In genomic region chr10:52949899-52950298, GRCh38 we compare ENCODE assay signal across 16 cellular contexts.
DNase-seq lines count a peak whose midpoint lies in the region; ATAC-seq and TF ChIP-seq lines count a peak whose summit lies in the region.
"Had no signal": no experiment of that assay in that cellular context is flagged by ENCODE, and none has a peak within 500 bp of the region (broad histone marks: within the 10 kb centered on the region; RNA-seq: fewer than 3 reads in every experiment).

No MANE protein-coding gene starts in this region.

- H3K4me1 Mint-ChIP-seq in endodermal cell (peaks cover 4% of the 10 kb centered on the region), nephron progenitor cell (peaks cover 36% of the 10 kb centered on the region)
- H3K4me1 Mint-ChIP-seq in naive thymus-derived CD8-positive, alpha-beta T cell: no peaks in the 10 kb centered on the region

- no peaks in the 10 kb centered on the region for H3K4me1 ChIP-seq in endodermal cell (ENCODE audit: control insufficient read depth, insufficient read depth, low read length)

- H3K4me3 ChIP-seq in GM06990 (replicated peaks; ENCODE audit: low read depth, low read length) (no peak overlapping the region), endodermal cell (ENCODE audit: low read length) (no peak overlapping the region)
- H3K4me3 ChIP-seq: BLaER1 treated with 17β-estradiol and CSF1 and Interleukin-3, amounts not matched to agents 10 nM and 100 nM had no signal

- no peaks in the 10 kb centered on the region for H3K27me3 Mint-ChIP-seq in endodermal cell (ENCODE audit: insufficient read depth)
- H3K27me3 Mint-ChIP-seq in nephron progenitor cell (ENCODE audit: low read depth, poor library complexity): peaks cover 10% of the 10 kb centered on the region
- peaks cover 0 to 4% (median 0%) of the 10 kb centered on the region in 5 donors for H3K27me3 Mint-ChIP-seq in naive thymus-derived CD8-positive, alpha-beta T cell

- no peak overlapping the region for H3K27ac ChIP-seq in endodermal cell (ENCODE audit: low read depth, low read length)
- H3K27ac ChIP-seq: BLaER1 treated with 17β-estradiol and CSF1 and Interleukin-3, amounts not matched to agents 10 nM and 100 nM had no signal

- H3K27ac Mint-ChIP-seq in endodermal cell (no peak overlapping the region), nephron progenitor cell (peak overlapping the region; percentile 78)
- H3K27ac Mint-ChIP-seq in naive thymus-derived CD8-positive, alpha-beta T cell: no peak overlapping the region
- H3K27ac Mint-ChIP-seq: dendritic cell treated with granulocyte-macrophage colony-stimulating factor and Interleukin-4, amounts not matched to agents 40 ng/mL and 50 ng/mL, for 4 days had no signal

- POLR2A ChIA-PET in naive thymus-derived CD8-positive, alpha-beta T cell (lab: Charles Lee): no interaction called here

- H3K27me3 ChIP-seq in GM06990 (replicated peaks; ENCODE audit: control insufficient read depth, insufficient read depth, low read length) (no peaks in the 10 kb centered on the region), endodermal cell (ENCODE audit: control insufficient read depth, insufficient read depth, low read length, poor library complexity, severe bottlenecking) (no peaks in the 10 kb centered on the region)
- H3K27me3 ChIP-seq: BLaER1 treated with 17β-estradiol and CSF1 and Interleukin-3, amounts not matched to agents 10 nM and 100 nM had no signal

- WGBS in endodermal cell (ENCODE audit: insufficient coverage in 1 of 2, insufficient read length in 1 of 2), 2 experiments: 49 to 66% methylated on average over 7 to 13 of the region's 13 CpGs

- H3K9me3 Mint-ChIP-seq in endodermal cell: peaks cover 15% of the 10 kb centered on the region
- H3K9me3 Mint-ChIP-seq in nephron progenitor cell: peaks cover 15% of the 10 kb centered on the region
- H3K9me3 Mint-ChIP-seq in naive thymus-derived CD8-positive, alpha-beta T cell: peaks cover 0 to 10% (median 3%) of the 10 kb centered on the region in 9 donors
- H3K9me3 Mint-ChIP-seq: dendritic cell treated with granulocyte-macrophage colony-stimulating factor and Interleukin-4, amounts not matched to agents 40 ng/mL and 50 ng/mL, for 4 days had no signal

- no peaks in the 10 kb centered on the region for H3K36me3 ChIP-seq in GM06990 (ENCODE audit: control insufficient read depth, insufficient read depth, low read length)
- H3K36me3 ChIP-seq in endodermal cell (ENCODE audit: control insufficient read depth, insufficient read depth, low read length): no peaks in the 10 kb centered on the region
- H3K36me3 ChIP-seq: BLaER1 treated with 17β-estradiol and CSF1 and Interleukin-3, amounts not matched to agents 10 nM and 100 nM had no signal

- no peaks in the 10 kb centered on the region for H3K36me3 Mint-ChIP-seq in endodermal cell (ENCODE audit: low read depth)
- H3K36me3 Mint-ChIP-seq in nephron progenitor cell (ENCODE audit: low read depth): peaks cover 19% of the 10 kb centered on the region
- no peaks in the 10 kb centered on the region for H3K36me3 Mint-ChIP-seq in naive thymus-derived CD8-positive, alpha-beta T cell

- H3K9ac ChIP-seq in endodermal cell (ENCODE audit: extremely low read depth, low read length, poor library complexity, severe bottlenecking): no peak overlapping the region
- H3K9ac ChIP-seq: BLaER1 treated with 17β-estradiol and CSF1 and Interleukin-3, amounts not matched to agents 10 nM and 100 nM had no signal

- H3K4me3 Mint-ChIP-seq in endodermal cell (no peak overlapping the region), nephron progenitor cell (peak overlapping the region; percentile 10)
- no peak overlapping the region for H3K4me3 Mint-ChIP-seq in naive thymus-derived CD8-positive, alpha-beta T cell
- H3K4me3 Mint-ChIP-seq: dendritic cell treated with granulocyte-macrophage colony-stimulating factor and Interleukin-4, amounts not matched to agents 40 ng/mL and 50 ng/mL, for 4 days had no signal

- TF ChIP-seq CTCF in GM06990 (IDR thresholded peaks at IDR 0.05; ENCODE audit: insufficient read depth, low read length, poor library complexity, severe bottlenecking): peak; percentile 46
- TF ChIP-seq CTCF in endodermal cell (conservative IDR thresholded peaks at IDR 0.05): peak; percentile 58
- TF ChIP-seq CTCF in nephron progenitor cell (IDR thresholded peaks at IDR 0.05): no peak

- no peak for ATAC-seq in naive thymus-derived CD8-positive, alpha-beta T cell
- no peak for ATAC-seq in HG03045 (IDR thresholded peaks at IDR 0.05; ENCODE audit: unreplicated experiment)
- ATAC-seq: stimulated activated naive CD8-positive, alpha-beta T cell treated with anti-CD3 and anti-CD28 coated beads, Interleukin-15, Interleukin-2, amounts not matched to agents 100 U/mL and 50 U/mL, for 24 hours had no signal

- no peak for DNase-seq in GM06990 (ENCODE audit: extremely low read depth, insufficient read length)
- DNase-seq in NCI-H146 treated with DMSO at 0.1 percent for 48 hours (lab: John Stamatoyannopoulos, UW; ENCODE audit: unreplicated experiment): peak; percentile 13
- DNase-seq in endodermal cell: peak; percentile 75
- DNase-seq in nephron progenitor cell: no peak
- DNase-seq in SIG-M5 (lab: John Stamatoyannopoulos, UW): no peak
- DNase-seq in naive thymus-derived CD8-positive, alpha-beta T cell: no peak
- no peak for DNase-seq in amygdala (lab: John Stamatoyannopoulos, UW)
- DNase-seq: activated CD4-positive, alpha-beta T cell treated with anti-CD3 and anti-CD28 coated beads for 48 hours; activated T-cell treated with anti-CD3 and anti-CD28 coated beads, Interleukin-2, amount 50 U/mL, for 48 hours; EL; NCI-H1436; NCI-H774; stimulated activated naive CD8-positive, alpha-beta T cell treated with anti-CD3 and anti-CD28 coated beads, Interleukin-15, Interleukin-2, amounts not matched to agents 100 U/mL and 50 U/mL, for 24 hours had no signal

- peaks cover 17% of the 10 kb centered on the region for H3K9me3 ChIP-seq in endodermal cell (ENCODE audit: control insufficient read depth, low read length)
- H3K9me3 ChIP-seq: BLaER1 treated with 17β-estradiol and CSF1 and Interleukin-3, amounts not matched to agents 10 nM and 100 nM had no signal

Comparison
In these comparisons a context has a peak if more than half of its experiments do, and no peak if none do; other contexts are left out.
1. DNase-seq: peak in NCI-H146 treated with DMSO at 0.1 percent for 48 hours (single experiment) and endodermal cell (single experiment); none in GM06990 (single experiment), nephron progenitor cell (single experiment), SIG-M5 (single experiment), naive thymus-derived CD8-positive, alpha-beta T cell (0 of 10) and amygdala (0 of 56).